Comparison of ENCODE assay signal across 8 cellular contexts in genomic region chr6:170554086-170554887, GRCh38. TPM values are rescaled to one million over a fixed set of nuclear protein-coding genes. Genes with fewer than 3 reads are reported as not detected.
DNase-seq lines count a peak whose midpoint lies in the region; ATAC-seq and TF ChIP-seq lines count a peak whose summit lies in the region.

Gene TBP, plus strand, starts transcription at chr6:170554369. Its CDS starts 2,661 bp downstream, at chr6:170557030.

- no peaks in the 10 kb centered on the region for H3K9me3 ChIP-seq in BLaER1 treated with 17β-estradiol and CSF1 and Interleukin-3, amounts not matched to agents 10 nM and 100 nM (replicated peaks in 1 of 11)
- no peaks in the 10 kb centered on the region for H3K9me3 ChIP-seq in colonic mucosa

- peaks cover 31 to 79% (median 50%) of the 10 kb centered on the region in 11 experiments for H4K20me1 ChIP-seq in BLaER1 treated with 17β-estradiol and CSF1 and Interleukin-3, amounts not matched to agents 10 nM and 100 nM

- peaks cover 33 to 50% (median 39%) of the 10 kb centered on the region in 10 experiments for H3K4me1 ChIP-seq in BLaER1 treated with 17β-estradiol and CSF1 and Interleukin-3, amounts not matched to agents 10 nM and 100 nM
- peaks cover 19% of the 10 kb centered on the region for H3K4me1 ChIP-seq in colonic mucosa

- peak; percentile 98 for ATAC-seq in GM19328 (IDR thresholded peaks at IDR 0.05; ENCODE audit: unreplicated experiment)
- peak; percentile 97 for ATAC-seq in HG03469 (IDR thresholded peaks at IDR 0.05; ENCODE audit: unreplicated experiment)

- peak within 1 kb of the TSS; percentile 77 to 97 (median 91) for H3K4me3 ChIP-seq in BLaER1 treated with 17β-estradiol and CSF1 and Interleukin-3, amounts not matched to agents 10 nM and 100 nM
- peak within 1 kb of the TSS; percentile 72 for H3K4me3 ChIP-seq in colonic mucosa

- DNase-seq in NCI-H526 (lab: John Stamatoyannopoulos, UW): peak; percentile 98
- DNase-seq in activated CD4-positive, alpha-beta T cell treated with anti-CD3 and anti-CD28 coated beads for 48 hours: peak; percentile 97
- DNase-seq in colonic mucosa: peak; percentile 98
- peak; percentile 99 for DNase-seq in kidney tubule cell (ENCODE audit: low spot score)
- DNase-seq in stimulated activated CD4-positive, alpha-beta T cell treated with anti-CD3 and anti-CD28 coated beads, Interleukin-1b, Interleukin-23, amount 100 ng/mL, for 24 hours (ENCODE audit: low read depth in 4 of 4, low spot score in 1 of 4): peak; percentile 89 to 96 (median 93)

- peak within 1 kb of the TSS; percentile 87 to 97 (median 94) for H3K9ac ChIP-seq in BLaER1 treated with 17β-estradiol and CSF1 and Interleukin-3, amounts not matched to agents 10 nM and 100 nM
- H3K9ac ChIP-seq in colonic mucosa (ENCODE audit: low read depth in 2 of 2, low read length in 2 of 2): peak within 1 kb of the TSS; percentile 86 to 88

- no peaks in the 10 kb centered on the region for H3K27me3 ChIP-seq in BLaER1 treated with 17β-estradiol and CSF1 and Interleukin-3, amounts not matched to agents 10 nM and 100 nM
- H3K27me3 ChIP-seq in colonic mucosa: no peaks in the 10 kb centered on the region

- intact Hi-C loops in colonic mucosa (cut with DNase I): loop anchor here (2.0 kb wide), 1 partner anchor 803 kb away; the partner anchor contains the start of genes DYNLT2 and ERMARD

- peaks cover 34 to 52% (median 45%) of the 10 kb centered on the region in 11 experiments; a peak in 21 of 22 replicates for H3K36me3 ChIP-seq in BLaER1 treated with 17β-estradiol and CSF1 and Interleukin-3, amounts not matched to agents 10 nM and 100 nM
- H3K36me3 ChIP-seq in colonic mucosa: no peaks in the 10 kb centered on the region

- H3K4me2 ChIP-seq in BLaER1 treated with 17β-estradiol and CSF1 and Interleukin-3, amounts not matched to agents 10 nM and 100 nM: peak within 1 kb of the TSS; percentile 88 to 98 (median 93)

- TF ChIP-seq CTCF in colonic mucosa (IDR thresholded peaks at IDR 0.05): no peak

- peak within 1 kb of the TSS; percentile 80 to 97 (median 92) for H3K27ac ChIP-seq in BLaER1 treated with 17β-estradiol and CSF1 and Interleukin-3, amounts not matched to agents 10 nM and 100 nM
- peak within 1 kb of the TSS; percentile 86 for H3K27ac ChIP-seq in colonic mucosa

RNA-seq across cellular contexts. Expression of gene TBP, which starts in this region (rescaled TPM):
- total RNA-seq in colonic mucosa: 10 to 100 TPM; 11.7 to 13.4 TPM

Comparison
In these comparisons a context has a peak if more than half of its experiments do, and no peak if none do; other contexts are left out.
1. Peak in every context shown above with its lines: DNase-seq, ATAC-seq, H3K4me3 ChIP-seq and H3K27ac ChIP-seq.